ENCODE assay signal across 10 cellular contexts in genomic region chr1:230127105-230128054, GRCh38.
A peak's percentile ranks its signal among the peaks of the same experiment; 100 is the strongest.
DNase-seq lines count a peak whose midpoint lies in the region; ATAC-seq, FAIRE-seq and TF ChIP-seq lines count a peak whose summit lies in the region.
"Had no signal": no experiment of that assay in that cellular context is flagged by ENCODE, and none has a peak within 500 bp of the region (broad histone marks: within the 10 kb centered on the region; RNA-seq: fewer than 3 reads in every experiment).

No MANE protein-coding gene starts in this region.

- H3K4me3 ChIP-seq in upper lobe of left lung: no peak overlapping the region

- WGBS in upper lobe of left lung, 2 donors: 78 to 91% methylated on average over 21 to 25 of the region's 25 CpGs

- H3K36me3 ChIP-seq in upper lobe of left lung: no peaks in the 10 kb centered on the region

- no peak for TF ChIP-seq EP300 in upper lobe of left lung (IDR thresholded peaks at IDR 0.05)

- no peak for DNase-seq in GM19239 (ENCODE audit: insufficient read length, low spot score)
- peak; percentile 58 for DNase-seq in T-helper 2 cell treated with Interferon-gamma antibody and Interleukin-4, amounts not matched to agents 5 μg/mL and 100 μg/mL, for 36 hours (ENCODE audit: low spot score)
- peak; percentile 22 for DNase-seq in activated naive CD8-positive, alpha-beta T cell treated with anti-CD3 and anti-CD28 coated beads, Interleukin-2, amount 50 U/mL, for 16 hours (ENCODE audit: low read depth, low spot score)
- peak; percentile 29 to 39 for DNase-seq in stimulated activated CD4-positive, alpha-beta T cell treated with anti-CD3 and anti-CD28 coated beads, Interleukin-1b, Interleukin-23, amount 100 ng/mL, for 4 hours (ENCODE audit: low read depth in 2 of 2)
- no peak for DNase-seq in upper lobe of left lung
- DNase-seq in dedifferentiated amniotic fluid mesenchymal stem cell (ENCODE audit: extremely low spot score): no peak
- DNase-seq: right cardiac atrium had no signal

- no peak for TF ChIP-seq POLR2A in upper lobe of left lung (IDR thresholded peaks at IDR 0.05)

- ATAC-seq in upper lobe of left lung (ENCODE audit: low FRiP score in 2 of 2) (no peak), HG02571 (IDR thresholded peaks at IDR 0.05; ENCODE audit: unreplicated experiment) (no peak), GM19324 (IDR thresholded peaks at IDR 0.05; ENCODE audit: low FRiP score, unreplicated experiment) (no peak)

- H3K27me3 Mint-ChIP-seq in T-helper 2 cell treated with Interferon-gamma antibody and Interleukin-4, amounts not matched to agents 5 μg/mL and 100 μg/mL, for 36 hours (ENCODE audit: low read depth): no peaks in the 10 kb centered on the region

- H3K4me3 Mint-ChIP-seq in T-helper 2 cell treated with Interferon-gamma antibody and Interleukin-4, amounts not matched to agents 5 μg/mL and 100 μg/mL, for 36 hours: peak overlapping the region; percentile 69

- FAIRE-seq in GM19239 (lab: Jason Lieb, UNC): peak; percentile 18
- FAIRE-seq: HTR-8/SVneo had no signal

- no peak overlapping the region for H3K27ac ChIP-seq in upper lobe of left lung

- peak overlapping the region; percentile 60 for H3K27ac Mint-ChIP-seq in T-helper 2 cell treated with Interferon-gamma antibody and Interleukin-4, amounts not matched to agents 5 μg/mL and 100 μg/mL, for 36 hours

- no peaks in the 10 kb centered on the region for H3K9me3 ChIP-seq in upper lobe of left lung

- no peaks in the 10 kb centered on the region for H3K27me3 ChIP-seq in upper lobe of left lung

- H3K4me1 Mint-ChIP-seq in T-helper 2 cell treated with Interferon-gamma antibody and Interleukin-4, amounts not matched to agents 5 μg/mL and 100 μg/mL, for 36 hours (ENCODE audit: low read depth): peaks cover 48% of the 10 kb centered on the region

- no peak for TF ChIP-seq CTCF in upper lobe of left lung (IDR thresholded peaks at IDR 0.05)

- H3K4me1 ChIP-seq in upper lobe of left lung: peaks cover 9 to 36% (median 22%) of the 10 kb centered on the region in 4 donors

- H3K9me3 Mint-ChIP-seq in T-helper 2 cell treated with Interferon-gamma antibody and Interleukin-4, amounts not matched to agents 5 μg/mL and 100 μg/mL, for 36 hours: no peaks in the 10 kb centered on the region

- no peaks in the 10 kb centered on the region for H3K36me3 Mint-ChIP-seq in T-helper 2 cell treated with Interferon-gamma antibody and Interleukin-4, amounts not matched to agents 5 μg/mL and 100 μg/mL, for 36 hours (ENCODE audit: low read depth)

Comparison
In these comparisons a context has a peak if more than half of its experiments do, and no peak if none do; other contexts are left out.
1. DNase-seq: peak in T-helper 2 cell treated with Interferon-gamma antibody and Interleukin-4, amounts not matched to agents 5 μg/mL and 100 μg/mL, for 36 hours (single experiment), activated naive CD8-positive, alpha-beta T cell treated with anti-CD3 and anti-CD28 coated beads, Interleukin-2, amount 50 U/mL, for 16 hours (single experiment) and stimulated activated CD4-positive, alpha-beta T cell treated with anti-CD3 and anti-CD28 coated beads, Interleukin-1b, Interleukin-23, amount 100 ng/mL, for 4 hours (2 of 2); none in GM19239 (single experiment), upper lobe of left lung (0 of 2) and dedifferentiated amniotic fluid mesenchymal stem cell (single experiment).